25 cellular contexts compared by ENCODE assay signal in genomic region chr7:85447004-85447403, GRCh38.
"Had no signal": no experiment of that assay in that cellular context is flagged by ENCODE, and none has a peak within 500 bp of the region (broad histone marks: within the 10 kb centered on the region; RNA-seq: fewer than 3 reads in every experiment).

No MANE protein-coding gene starts in this region.

- DNase-seq: nephron progenitor cell; occipital lobe; ovary; psoas muscle; right lobe of liver; sigmoid colon; small intestine; stimulated activated CD4-positive, alpha-beta T cell treated with anti-CD3 and anti-CD28 coated beads, Interleukin-15, amount 100 ng/mL, for 24 hours; stimulated activated CD4-positive, alpha-beta T cell treated with anti-CD3 and anti-CD28 coated beads, Interleukin-2, amount 100 ng/mL, for 24 hours; stimulated activated CD4-positive, alpha-beta T cell treated with anti-CD3 and anti-CD28 coated beads, Interleukin-2, amount 100 ng/mL, for 48 hours; stimulated activated CD4-positive, alpha-beta T cell treated with anti-CD3 and anti-CD28 coated beads, Interleukin-4, amount 100 ng/mL, for 24 hours; stimulated activated naive B cell treated with anti-CD40 and anti-IgM and Interleukin-4, amounts not matched to agents 10 μg/mL and 1 μg/mL and 100 μg/mL, for 72 hours; stimulated activated naive CD4-positive, alpha-beta T cell treated with Interleukin-2 at 50 U/mL for 16 hours; stomach; thyroid gland; trophoblast cell; upper lobe of left lung had no signal

- H3K4me3 ChIP-seq: neural progenitor cell, ovary, psoas muscle, right lobe of liver, sigmoid colon, stomach, thoracic aorta, thyroid gland, tibial nerve, upper lobe of left lung, vagina had no signal

- H3K4me1 ChIP-seq: neural progenitor cell, parathyroid adenoma, psoas muscle, right lobe of liver, sigmoid colon, stomach, thyroid gland, tibial nerve, upper lobe of left lung, vagina had no signal

- H3K27me3 ChIP-seq: neural progenitor cell, ovary, right lobe of liver, sigmoid colon, stomach, thyroid gland, tibial nerve, upper lobe of left lung, vagina had no signal

- H3K27ac ChIP-seq: neural progenitor cell, ovary, parathyroid adenoma, psoas muscle, right lobe of liver, sigmoid colon, stomach, thoracic aorta, thyroid gland, tibial nerve, upper lobe of left lung, vagina had no signal

- ATAC-seq: natural killer cell treated with Interleukin-12 subunit alpha and Interleukin-12 subunit beta and Interleukin-15 and Interleukin-18, amount 100 ng/mL, for 72 hours; psoas muscle; right cardiac atrium; right lobe of liver; stimulated activated effector memory CD8-positive, alpha-beta T cell treated with anti-CD3 and anti-CD28 coated beads, Interleukin-12 subunit alpha, Interleukin-12 subunit beta, amount 100 ng/mL, for 72 hours; stimulated activated naive B cell treated with anti-CD40 and anti-IgM and Interleukin-4, amounts not matched to agents 10 μg/mL and 1 μg/mL and 100 μg/mL, for 72 hours had no signal
